ENCODE assay signal across 27 cellular contexts in genomic region chr3:120357807-120358206, GRCh38. TPM values are rescaled to one million over a fixed set of nuclear protein-coding genes. Genes with fewer than 3 reads are reported as not detected.
DNase-seq lines count a peak whose midpoint lies in the region; ATAC-seq, FAIRE-seq and TF ChIP-seq lines count a peak whose summit lies in the region.
"Had no signal": no experiment of that assay in that cellular context is flagged by ENCODE, and none has a peak within 500 bp of the region (broad histone marks: within the 10 kb centered on the region; RNA-seq: fewer than 3 reads in every experiment).

No MANE protein-coding gene starts in this region.

- no peaks in the 10 kb centered on the region for H3K9me3 Mint-ChIP-seq in nephron progenitor cell
- H3K9me3 Mint-ChIP-seq: activated naive CD4-positive, alpha-beta T cell treated with anti-CD3 and anti-CD28 coated beads, Interleukin-2, amount 10 ng/mL, durations not matched to agents 7 days and 5 days; activated T-cell treated with anti-CD3 and anti-CD28 coated beads, Interleukin-2, amount 50 U/mL, for 72 hours; memory B cell; T-helper 1 cell treated with Interleukin-12 subunit alpha and Interleukin-12 subunit beta and Interleukin-4 antibody, amounts not matched to agents 30 μg/mL and 1 μg/mL, for 36 hours had no signal

- no peaks in the 10 kb centered on the region for H3K36me3 Mint-ChIP-seq in nephron progenitor cell (ENCODE audit: low read depth)
- H3K36me3 Mint-ChIP-seq: activated naive CD4-positive, alpha-beta T cell treated with anti-CD3 and anti-CD28 coated beads, Interleukin-2, amount 10 ng/mL, durations not matched to agents 7 days and 5 days; memory B cell had no signal

- peaks cover 24% of the 10 kb centered on the region for H3K27me3 Mint-ChIP-seq in nephron progenitor cell (ENCODE audit: low read depth, poor library complexity)

- TF ChIP-seq EP300 in HepG2 (IDR thresholded peaks at IDR 0.05; ENCODE audit: low read depth in 2 of 2, low read length in 2 of 2) (no peak), HepG2 (CRISPR knock-in tag; IDR thresholded peaks at IDR 0.05; ENCODE audit: borderline replicate concordance) (no peak)

- no peak overlapping the region for H3K4me2 ChIP-seq in HepG2 (ENCODE audit: low read depth, low read length)

- no peak for ATAC-seq in RWPE2 (ENCODE audit: low read depth)
- 0 out of 3 replicates have a peak, but pooled peaks have one; percentile 29 for ATAC-seq in HepG2
- no peak for ATAC-seq in left colon
- ATAC-seq in pancreas: no peak
- ATAC-seq: activated T-cell treated with anti-CD3 and anti-CD28 coated beads, Interleukin-2, amount 50 U/mL, for 72 hours had no signal

- no peaks in the 10 kb centered on the region for H3K79me2 ChIP-seq in HepG2 (ENCODE audit: insufficient read depth, low read length)

- no peak overlapping the region for H3K4me3 Mint-ChIP-seq in nephron progenitor cell
- H3K4me3 Mint-ChIP-seq: activated naive CD4-positive, alpha-beta T cell treated with anti-CD3 and anti-CD28 coated beads, Interleukin-2, amount 10 ng/mL, durations not matched to agents 7 days and 5 days; activated T-cell treated with anti-CD3 and anti-CD28 coated beads, Interleukin-2, amount 50 U/mL, for 72 hours; memory B cell; T-helper 1 cell treated with Interleukin-12 subunit alpha and Interleukin-12 subunit beta and Interleukin-4 antibody, amounts not matched to agents 30 μg/mL and 1 μg/mL, for 36 hours had no signal

- in situ Hi-C loops in HepG2 (cut with HindIII; ENCODE audit: extremely low pct_ligation_motif_present, low pct_unique_long_range_greater_than_20kb): no loop called here

- TF ChIP-seq CTCF in RWPE2 (IDR thresholded peaks at IDR 0.05; ENCODE audit: poor library complexity, severe bottlenecking): peak; percentile 13
- TF ChIP-seq CTCF in HepG2 (CRISPR knock-in tag; IDR thresholded peaks at IDR 0.05): peak; percentile 16; the same call in 1 of the 2 replicates
- no peak for TF ChIP-seq CTCF in nephron progenitor cell (IDR thresholded peaks at IDR 0.05)
- no peak for TF ChIP-seq CTCF in pancreas (IDR thresholded peaks at IDR 0.05)

- no peaks in the 10 kb centered on the region for H3K4me1 ChIP-seq in RWPE2 (ENCODE audit: insufficient read depth, poor library complexity, severe bottlenecking)
- H3K4me1 ChIP-seq in HepG2 (ENCODE audit: insufficient read depth, low read length): no peaks in the 10 kb centered on the region
- no peaks in the 10 kb centered on the region for H3K4me1 ChIP-seq in pancreas
- H3K4me1 ChIP-seq: colonic mucosa, testis had no signal

- H3K27ac ChIP-seq in RWPE2 (ENCODE audit: poor library complexity, severe bottlenecking): no peak overlapping the region
- no peak overlapping the region for H3K27ac ChIP-seq in HepG2 (ENCODE audit: extremely low read length, insufficient read depth, low read length)
- H3K27ac ChIP-seq in pancreas: no peak overlapping the region
- H3K27ac ChIP-seq: 22Rv1, colonic mucosa, GM23248, testis had no signal

- FAIRE-seq in HepG2 (lab: Jason Lieb, UNC) (no peak), pancreas (lab: Jason Lieb, UNC) (no peak)
- FAIRE-seq: bronchial epithelial cell, small intestine had no signal

- H3K9me3 ChIP-seq in RWPE2 (ENCODE audit: severe bottlenecking) (no peaks in the 10 kb centered on the region), HepG2 (ENCODE audit: low read length) (no peaks in the 10 kb centered on the region), pancreas (no peaks in the 10 kb centered on the region)
- H3K9me3 ChIP-seq: colonic mucosa, testis had no signal

- H3K9ac ChIP-seq in HepG2 (ENCODE audit: insufficient read depth, low read depth, low read length): no peak overlapping the region
- H3K9ac ChIP-seq: GM23248 had no signal

- H3K27ac Mint-ChIP-seq in nephron progenitor cell: no peak overlapping the region
- H3K27ac Mint-ChIP-seq: activated naive CD4-positive, alpha-beta T cell treated with anti-CD3 and anti-CD28 coated beads, Interleukin-2, amount 10 ng/mL, durations not matched to agents 7 days and 5 days; activated T-cell treated with anti-CD3 and anti-CD28 coated beads, Interleukin-2, amount 50 U/mL, for 72 hours; memory B cell; T-helper 1 cell treated with Interleukin-12 subunit alpha and Interleukin-12 subunit beta and Interleukin-4 antibody, amounts not matched to agents 30 μg/mL and 1 μg/mL, for 36 hours had no signal

- H4K20me1 ChIP-seq in HepG2 (ENCODE audit: insufficient read depth, low read length): no peaks in the 10 kb centered on the region

- intact Hi-C loops in HepG2 (cut with micrococcal nuclease; ENCODE audit: unreplicated experiment): no loop called here
- intact Hi-C loops in left colon (cut with DNase I, micrococcal nuclease): no loop called here
- intact Hi-C loops in pancreas (cut with DNase I): no loop called here

- DNase-seq in DMS53 (lab: John Stamatoyannopoulos, UW): peak; percentile 1
- DNase-seq in DMS53 treated with DMSO at 0.1 percent for 48 hours (lab: John Stamatoyannopoulos, UW; ENCODE audit: unreplicated experiment): no peak
- peak; percentile 14 for DNase-seq in NAMALWA (ENCODE audit: low spot score)
- DNase-seq in RWPE2 (ENCODE audit: low spot score): no peak
- no peak for DNase-seq in HepG2 (ENCODE audit: low spot score)
- DNase-seq in left colon: no peak
- DNase-seq in nephron progenitor cell: no peak
- DNase-seq in pancreas: no peak
- DNase-seq: activated CD4-positive, alpha-beta T cell treated with anti-CD3 and anti-CD28 coated beads for 48 hours; activated naive CD4-positive, alpha-beta T cell treated with anti-CD3 and anti-CD28 coated beads, Interleukin-2, amount 10 ng/mL, durations not matched to agents 7 days and 5 days; activated T-cell treated with anti-CD3 and anti-CD28 coated beads, Interleukin-2, amount 50 U/mL, for 72 hours; AML-193; amygdala; colonic mucosa; DMS79 treated with DMSO at 0.1 percent for 48 hours; GM23248; MV-4-11; NCI-H2029; NCI-H510A treated with DMSO at 0.1 percent for 48 hours; nucleus accumbens; small intestine; stimulated activated naive CD4-positive, alpha-beta T cell; testis had no signal

- CTCF ChIA-PET in HepG2 (lab: Yijun Ruan, JAX; ENCODE audit: low intra/inter-chr PET ratio, low total read pairs): no interaction called here

- H3K27me3 ChIP-seq in RWPE2 (ENCODE audit: insufficient read depth, poor library complexity, severe bottlenecking): no peaks in the 10 kb centered on the region
- H3K27me3 ChIP-seq in HepG2 (ENCODE audit: control insufficient read depth in 1 of 2, insufficient read depth in 2 of 2, low read length in 2 of 2): peaks cover 0 to 7% of the 10 kb centered on the region in 2 experiments; a peak in 2 of 5 replicates
- H3K27me3 ChIP-seq in pancreas: no peaks in the 10 kb centered on the region
- H3K27me3 ChIP-seq: colonic mucosa, testis had no signal

- peaks cover 5% of the 10 kb centered on the region for H3K4me1 Mint-ChIP-seq in nephron progenitor cell
- H3K4me1 Mint-ChIP-seq: activated naive CD4-positive, alpha-beta T cell treated with anti-CD3 and anti-CD28 coated beads, Interleukin-2, amount 10 ng/mL, durations not matched to agents 7 days and 5 days; memory B cell had no signal

- H2AFZ ChIP-seq in HepG2 (ENCODE audit: low read length): no peak overlapping the region
- H2AFZ ChIP-seq: GM23248 had no signal

- TF ChIP-seq RAD21 in HepG2 (CRISPR knock-in tag; IDR thresholded peaks at IDR 0.05): no peak

- TF ChIP-seq POLR2A in HepG2 (IDR thresholded peaks at IDR 0.05; ENCODE audit: insufficient read depth in 1 of 2, low read depth in 2 of 2, low read length in 2 of 2): no peak

- no TSS peak for BruUV-seq in HepG2 (replicated peaks; lab: Mats Ljungman, UMichigan)

- H3K4me3 ChIP-seq in RWPE2 (ENCODE audit: severe bottlenecking): no peak overlapping the region
- no peak overlapping the region for H3K4me3 ChIP-seq in HepG2 (replicated peaks in 1 of 3; ENCODE audit: insufficient read depth in 1 of 3, low read depth in 2 of 3, low read length in 3 of 3)
- H3K4me3 ChIP-seq in pancreas: no peak overlapping the region
- H3K4me3 ChIP-seq: colonic mucosa, GM23248, testis had no signal

- no peaks in the 10 kb centered on the region for H3K36me3 ChIP-seq in RWPE2 (ENCODE audit: low read depth)
- H3K36me3 ChIP-seq in HepG2 (replicated peaks in 1 of 2; ENCODE audit: control insufficient read depth in 1 of 2, insufficient read depth in 2 of 2, low read length in 2 of 2): no peaks in the 10 kb centered on the region
- no peaks in the 10 kb centered on the region for H3K36me3 ChIP-seq in pancreas
- H3K36me3 ChIP-seq: colonic mucosa had no signal

- POLR2A ChIA-PET in HepG2 (lab: Yijun Ruan, JAX): interaction anchor here (1.0 kb wide), 1 partner anchor 9 kb away, joined by 3 read pairs; no protein-coding TSS in a partner anchor

TF ChIP-seq in HepG2, 621 proteins besides CTCF, POLR2A, EP300 and RAD21 (continues in another document):
- no peak for TF ChIP-seq ELF4 (CRISPR knock-in tag; IDR thresholded peaks at IDR 0.05; ENCODE audit: borderline replicate concordance)
- no peak for TF ChIP-seq YEATS2 (CRISPR knock-in tag; IDR thresholded peaks at IDR 0.05; ENCODE audit: borderline replicate concordance)
- no peak for TF ChIP-seq ZNF331 (CRISPR knock-in tag; IDR thresholded peaks at IDR 0.05)
- no peak for TF ChIP-seq POLR2G (IDR thresholded peaks at IDR 0.05; ENCODE audit: low read depth, low read length)

RNA-seq across cellular contexts. Expression of gene LRRC58, which starts 8.7 kb away (rescaled TPM):
- total RNA-seq in HepG2 (2016; rRNA removed; fragmentation: Illumina TruSeq; extraction: Trizol) (17.3 and 28.8 TPM in 2 replicates), left colon (10 to 100 TPM; 11.3 to 12.1 TPM), pancreas (10 to 100 TPM in 3 of 6 donors, 1 to 10 TPM in 3; 6.4 to 11.5 (median 9.9) TPM)
- total RNA-seq in HepG2 (2016; cell fraction: cytosol; rRNA removed; fragmentation: Illumina TruSeq; extraction: Trizol; ENCODE audit: low read depth): 1.2 TPM in 2 replicates
- 16.7 and 29.7 TPM in 2 replicates for total RNA-seq in HepG2 (2016; cell fraction: insoluble cytoplasmic fraction; rRNA removed; fragmentation: Illumina TruSeq; extraction: Trizol)
- total RNA-seq in HepG2 (2016; cell fraction: membrane; rRNA removed; fragmentation: Illumina TruSeq; extraction: Trizol): 7.4 and 8.9 TPM in 2 replicates
- 14.8 and 15.2 TPM in 2 replicates for total RNA-seq in HepG2 (2016; cell fraction: nucleus; rRNA removed; fragmentation: Illumina TruSeq; extraction: Trizol)
- polyA plus RNA-seq in HepG2 (2011; rRNA removed) (6.4 and 9.7 TPM in 2 replicates), pancreas (1 to 10 TPM; 2.3 to 4.6 TPM)
- 4.2 and 5.5 TPM in 2 replicates for polyA plus RNA-seq in HepG2 (2011; cell fraction: cytosol; rRNA removed)
- polyA plus RNA-seq in HepG2 (2011; cell fraction: nucleus; rRNA removed): 2.1 and 2.3 TPM in 2 replicates
- polyA plus RNA-seq in HepG2 (2012): 7.1 and 9.0 TPM in 2 replicates
- 0.44 and 0.54 TPM in 2 replicates for polyA plus RNA-seq in HepG2 (2016; cell fraction: cytosol; fragmentation: Illumina TruSeq; extraction: Trizol; ENCODE audit: low read depth)
- polyA plus RNA-seq in HepG2 (2016; cell fraction: insoluble cytoplasmic fraction; fragmentation: Illumina TruSeq; extraction: Trizol; ENCODE audit: low read depth): 23.4 and 26.0 TPM in 2 replicates
- 2.5 and 3.4 TPM in 2 replicates for polyA plus RNA-seq in HepG2 (2016; cell fraction: membrane; fragmentation: Illumina TruSeq; extraction: Trizol; ENCODE audit: low read depth)
- 12.2 and 12.6 TPM in 2 replicates for polyA plus RNA-seq in HepG2 (2016; cell fraction: nucleus; fragmentation: Illumina TruSeq; extraction: Trizol; ENCODE audit: insufficient read depth, low read depth)
- polyA minus RNA-seq in HepG2 (2011; rRNA and poly(A)+ RNA removed; ENCODE audit: low replicate concordance): 8.7 and 20.6 TPM in 2 replicates
- polyA minus RNA-seq in HepG2 (2011; cell fraction: cytosol; rRNA and poly(A)+ RNA removed): 13.6 and 15.7 TPM in 2 replicates
- 15.2 and 16.4 TPM in 2 replicates for polyA minus RNA-seq in HepG2 (2011; cell fraction: nucleus; rRNA and poly(A)+ RNA removed)

Comparison
In these comparisons a context has a peak if more than half of its experiments do, and no peak if none do; other contexts are left out.
1. DNase-seq: peak in DMS53 (single experiment) and NAMALWA (single experiment); none in DMS53 treated with DMSO at 0.1 percent for 48 hours (single experiment), RWPE2 (single experiment), HepG2 (single experiment), left colon (0 of 2), nephron progenitor cell (single experiment) and pancreas (0 of 6).
2. CTCF ChIP-seq: peak in RWPE2 (single experiment) and HepG2 (single experiment); none in nephron progenitor cell (single experiment) and pancreas (0 of 4).